In genomic region chr11:2815762-2816496, GRCh38 we compare ENCODE assay signal across 19 cellular contexts.
"Had no signal": no experiment of that assay in that cellular context is flagged by ENCODE, and none has a peak within 500 bp of the region (broad histone marks: within the 10 kb centered on the region; RNA-seq: fewer than 3 reads in every experiment).

No MANE protein-coding gene starts in this region.

- H3K9me3 ChIP-seq: testis had no signal

- ATAC-seq: activated CD8-positive, alpha-beta memory T cell treated with anti-CD3 and anti-CD28 coated beads, Interleukin-2, amount 10 ng/mL, durations not matched to agents 7 days and 5 days; activated naive CD8-positive, alpha-beta T cell treated with anti-CD3 and anti-CD28 coated beads, Interleukin-2, amount 50 U/mL, for 24 hours; gastrocnemius medialis; heart right ventricle; stimulated activated memory B cell treated with anti-CD40 and anti-IgM and Interleukin-4, amounts not matched to agents 10 μg/mL and 1 μg/mL and 100 μg/mL, for 72 hours had no signal

- H3K36me3 ChIP-seq: gastrocnemius medialis, heart right ventricle, sigmoid colon, upper lobe of left lung had no signal

- H3K4me3 ChIP-seq: gastrocnemius medialis, heart right ventricle, lung, sigmoid colon, testis, upper lobe of left lung had no signal

- H3K27ac ChIP-seq: gastrocnemius medialis, heart right ventricle, testis, upper lobe of left lung had no signal

- H3K27me3 ChIP-seq: gastrocnemius medialis, heart right ventricle, sigmoid colon, testis, upper lobe of left lung had no signal

- DNase-seq: activated B cell treated with CpG ODN at 0.5 μM for 24 hours; activated CD4-positive, alpha-beta memory T cell treated with anti-CD3 and anti-CD28 coated beads, Interleukin-2, amount 10 ng/mL, durations not matched to agents 7 days and 5 days; activated CD4-positive, alpha-beta T cell treated with anti-CD3 and anti-CD28 coated beads for 48 hours; activated CD8-positive, alpha-beta memory T cell treated with anti-CD3 and anti-CD28 coated beads, Interleukin-2, amount 10 ng/mL, durations not matched to agents 7 days and 5 days; activated naive CD8-positive, alpha-beta T cell treated with anti-CD3 and anti-CD28 coated beads, Interleukin-2, amount 50 U/mL, for 24 hours; anterior cingulate cortex; effector CD4-positive, alpha-beta T cell; gastrocnemius medialis; kidney glomerular epithelial cell; nephron progenitor cell; sigmoid colon; stimulated activated CD4-positive, alpha-beta T cell treated with anti-CD3 and anti-CD28 coated beads, Interleukin-4, amount 100 ng/mL, for 4 hours; T-helper 1 cell; T-helper 9 cell; testis had no signal
